ENCODE assay signal across 16 cellular contexts in genomic region chr14:94144765-94145164, GRCh38. TPM values are rescaled to one million over a fixed set of nuclear protein-coding genes. Genes with fewer than 3 reads are reported as not detected.
DNase-seq lines count a peak whose midpoint lies in the region; ATAC-seq, FAIRE-seq and TF ChIP-seq lines count a peak whose summit lies in the region.
"Had no signal": no experiment of that assay in that cellular context is flagged by ENCODE, and none has a peak within 500 bp of the region (broad histone marks: within the 10 kb centered on the region; RNA-seq: fewer than 3 reads in every experiment).

No MANE protein-coding gene starts in this region.

- H2BK15ac ChIP-seq in mesendoderm (replicated peaks; ENCODE audit: low read depth) = no peak overlapping the region

- in situ Hi-C loops in K562 (cut with MboI) = no loop called here

- no peaks in the 10 kb centered on the region for H4K20me1 ChIP-seq in K562 (replicated peaks; ENCODE audit: control insufficient read depth, insufficient read depth, low read length)

- no peak for TF ChIP-seq CTCF in K562 (IDR thresholded peaks at IDR 0.05 in 2 of 3, conservative IDR thresholded peaks at IDR 0.05 in 1 of 3; ENCODE audit: insufficient read depth in 2 of 3, low read depth in 1 of 3, low read length in 3 of 3)

- no peak overlapping the region for H3K4me2 ChIP-seq in K562 (ENCODE audit: insufficient read depth, low read length)
- H3K4me2 ChIP-seq in mesendoderm (ENCODE audit: low read length) = no peak overlapping the region
- H3K4me2 ChIP-seq: A549 had no signal

- H3K4me1 ChIP-seq in K562 (replicated peaks in 1 of 2; ENCODE audit: control insufficient read depth in 2 of 2, insufficient read depth in 2 of 2, low read length in 2 of 2) = no peaks in the 10 kb centered on the region
- no peaks in the 10 kb centered on the region for H3K4me1 ChIP-seq in mesendoderm (ENCODE audit: control insufficient read depth, low read depth, low read length)
- H3K4me1 ChIP-seq: A549, pancreas had no signal

- WGBS in K562 (ENCODE audit: insufficient coverage, low coverage, missing lambda C conversion rate) = no CpG with 5 or more reads among the region's 1 CpG
- WGBS in mesendoderm (ENCODE audit: extremely low coverage, insufficient coverage, low lambda C conversion rate) = no CpG with 5 or more reads among the region's 1 CpG

- POLR2A ChIA-PET in K562 (lab: Yijun Ruan, JAX) = no interaction called here

- H2BK5ac ChIP-seq in mesendoderm (ENCODE audit: low read length) = no peak overlapping the region

- no TSS peak for BruUV-seq in K562 (replicated peaks; lab: Mats Ljungman, UMichigan)

- H2BK120ac ChIP-seq in mesendoderm (ENCODE audit: low read depth, low read length) = no peak overlapping the region

- peak overlapping the region; percentile 29 for H3K56ac ChIP-seq in mesendoderm (ENCODE audit: low read length)

- H2AK5ac ChIP-seq in mesendoderm (ENCODE audit: low read length) = no peak overlapping the region

- no peak overlapping the region for H4K8ac ChIP-seq in mesendoderm (ENCODE audit: low read depth, low read length)

- H3K23ac ChIP-seq in mesendoderm (ENCODE audit: low read length) = no peak overlapping the region

- H3K27me3 ChIP-seq in K562 (ENCODE audit: control insufficient read depth in 2 of 2, insufficient read depth in 2 of 2, low read length in 2 of 2) (0 out of 5 replicates have a peak, but pooled peaks cover 0 to 5% of the 10 kb centered on the region in 2 experiments), mesendoderm (ENCODE audit: insufficient read depth, low read length, poor library complexity) (no peaks in the 10 kb centered on the region)
- H3K27me3 ChIP-seq: pancreas had no signal

- no peak overlapping the region for H2AFZ ChIP-seq in K562 (ENCODE audit: low read depth, low read length)

- DNase-seq in NCI-H82 (lab: John Stamatoyannopoulos, UW) = peak; percentile 29
- no peak for DNase-seq in NCI-H82 treated with DMSO at 0.1 percent for 48 hours (lab: John Stamatoyannopoulos, UW; ENCODE audit: unreplicated experiment)
- DNase-seq in Kasumi-1 (lab: John Stamatoyannopoulos, UW) = peak; percentile 17 to 32
- no peak for DNase-seq in K562 (ENCODE audit: extremely low read depth in 1 of 4, low spot score in 3 of 4)
- peak; percentile 82 for DNase-seq in mesendoderm
- DNase-seq in erythroblast (lab: John Stamatoyannopoulos, UW) = no peak
- DNase-seq: activated CD4-positive, alpha-beta T cell treated with anti-CD3 and anti-CD28 coated beads for 36 hours; Calu3; caudate nucleus; NCI-H1417 treated with DMSO at 0.1 percent for 48 hours; NCI-H510A treated with DMSO at 0.1 percent for 48 hours; pancreas had no signal

- H3K4me3 ChIP-seq in K562 = no peak overlapping the region
- H3K4me3 ChIP-seq in mesendoderm (ENCODE audit: low read length) = no peak overlapping the region
- H3K4me3 ChIP-seq: A549, pancreas, SK-N-MC had no signal

- H3K18ac ChIP-seq in mesendoderm (ENCODE audit: low read length) = no peak overlapping the region

- H3K79me2 ChIP-seq in K562 (ENCODE audit: control insufficient read depth, insufficient read depth, low read length) = no peaks in the 10 kb centered on the region
- no peaks in the 10 kb centered on the region for H3K79me2 ChIP-seq in mesendoderm (ENCODE audit: control insufficient read depth, insufficient read depth, low read length)

- H3K27ac ChIP-seq in K562 (ENCODE audit: extremely low read depth, low read depth, low read length) = no peak overlapping the region
- H3K27ac ChIP-seq in mesendoderm (ENCODE audit: low read depth, low read length) = no peak overlapping the region
- H3K27ac ChIP-seq: A549, pancreas, SK-N-MC had no signal

- no peak overlapping the region for H3K9ac ChIP-seq in K562 (ENCODE audit: insufficient read depth in 1 of 2, low read depth in 2 of 2, low read length in 2 of 2)
- no peak overlapping the region for H3K9ac ChIP-seq in mesendoderm (ENCODE audit: low read length)

- H3K9me1 ChIP-seq in K562 (ENCODE audit: control insufficient read depth, insufficient read depth, low read length) = no peaks in the 10 kb centered on the region

- CTCF ChIA-PET in K562 (lab: Yijun Ruan, JAX; ENCODE audit: low intra/inter-chr PET ratio) = no interaction called here

- no peak for TF ChIP-seq RAD21 in K562 (CRISPR knock-in tag; conservative IDR thresholded peaks at IDR 0.05 in 1 of 2, IDR thresholded peaks at IDR 0.05 in 1 of 2)

- no peaks in the 10 kb centered on the region for H3K36me3 ChIP-seq in K562 (ENCODE audit: control insufficient read depth, insufficient read depth, low read length)
- H3K36me3 ChIP-seq in mesendoderm (ENCODE audit: control insufficient read depth, insufficient read depth, low read length) = no peaks in the 10 kb centered on the region
- H3K36me3 ChIP-seq: pancreas had no signal

- TF ChIP-seq POLR2A in K562 (conservative IDR thresholded peaks at IDR 0.05) (no peak), erythroblast (IDR thresholded peaks at IDR 0.05; ENCODE audit: low read length) (no peak)

- H3K9me3 ChIP-seq in K562 (replicated peaks; ENCODE audit: control insufficient read depth, insufficient read depth, low read depth, low read length) = no peaks in the 10 kb centered on the region
- H3K9me3 ChIP-seq: A549, pancreas had no signal

- intact Hi-C loops in K562 (cut with micrococcal nuclease) = no loop called here

- H4K5ac ChIP-seq in mesendoderm (ENCODE audit: low read length) = no peak overlapping the region

- FAIRE-seq in K562 (lab: Jason Lieb, UNC) = no peak
- FAIRE-seq: A549 had no signal

- TF ChIP-seq EP300 in K562 (IDR thresholded peaks at IDR 0.05; ENCODE audit: low read length) = no peak

- no peaks in the 10 kb centered on the region for H3K79me1 ChIP-seq in mesendoderm (ENCODE audit: low read length)

- ATAC-seq in K562 (peak; percentile 81), GM18858 (IDR thresholded peaks at IDR 0.05; ENCODE audit: unreplicated experiment) (no peak), GM21515 (IDR thresholded peaks at IDR 0.05; ENCODE audit: unreplicated experiment) (no peak)
- ATAC-seq: A549; activated CD4-positive, alpha-beta T cell treated with anti-CD3 and anti-CD28 coated beads for 36 hours; pancreas had no signal

- no peak overlapping the region for H3K4ac ChIP-seq in mesendoderm (ENCODE audit: low read depth, low read length)

RNA-seq across cellular contexts. Expression of gene IFI27L2, which starts 15.4 kb away (rescaled TPM):
- 1.2 and 5.0 TPM in 2 replicates for total RNA-seq in K562 (2011; cell fraction: chromatin; rRNA removed; ENCODE audit: low replicate concordance)
- total RNA-seq in K562 (2011; cell fraction: nucleolus; rRNA removed) = 2.6 and 2.7 TPM in 2 replicates
- total RNA-seq in K562 (2011; cell fraction: nucleoplasm; rRNA removed) = 2.0 and 4.0 TPM in 2 replicates
- total RNA-seq in K562 (2014; rRNA removed) (8.0 and 9.3 TPM in 2 replicates), K562 (2014; rRNA removed; fragmentation: Illumina TruSeq; extraction: Trizol) (2.3 and 2.7 TPM in 2 replicates), K562 (2015; rRNA removed; fragmentation: Illumina TruSeq; extraction: Trizol) (4.1 and 6.1 TPM in 2 replicates), K562 (2021) (4.4 and 5.5 TPM in 2 replicates)
- polyA plus RNA-seq in K562 (2011; rRNA removed) (3.3 and 4.1 TPM in 2 replicates), K562 (2014; fragmentation: Illumina TruSeq; extraction: Trizol) (2.5 and 3.8 TPM in 2 replicates), K562 (2014; fragmentation: Nextera tagmentation; extraction: Ambion mirVana) (1 to 10 TPM; 1.0 to 3.0 TPM), K562 (2014; rRNA removed) (5.9 and 9.0 TPM in 2 replicates)
- 7.4 and 14.0 TPM in 2 replicates for polyA plus RNA-seq in K562 (2011; cell fraction: cytosol; rRNA removed)
- polyA plus RNA-seq in K562 (2011; cell fraction: nucleus; rRNA removed) = 2.2 and 4.6 TPM in 2 replicates
- 13.5 and 19.3 TPM in 2 replicates for polyA plus RNA-seq in K562 (2012)
- polyA minus RNA-seq in K562 (2011; rRNA and poly(A)+ RNA removed) = 0.33 and 0.88 TPM in 2 replicates
- polyA minus RNA-seq in K562 (2011; cell fraction: cytosol; rRNA and poly(A)+ RNA removed) = not detected in 2 replicates
- polyA minus RNA-seq in K562 (2011; cell fraction: nucleus; rRNA and poly(A)+ RNA removed) = 0.94 and 1.1 TPM in 2 replicates
- polyA plus RNA-seq in mesendoderm (2013, experiment 1 of 2) = 10.3 TPM
- polyA plus RNA-seq in mesendoderm (2013, experiment 2 of 2) = 11.9 TPM

RNA-seq across cellular contexts. Expression of gene PPP4R4, which starts 29.4 kb away (rescaled TPM):
- total RNA-seq in K562 (2011; cell fraction: chromatin; rRNA removed; ENCODE audit: low replicate concordance) = not detected in 2 replicates
- total RNA-seq in K562 (2011; cell fraction: nucleolus; rRNA removed) = not detected in 2 replicates
- not detected in 2 replicates for total RNA-seq in K562 (2011; cell fraction: nucleoplasm; rRNA removed)
- total RNA-seq in K562 (2014; rRNA removed) (0.04 TPM in 1 of 2 replicates, not detected in the other), K562 (2014; rRNA removed; fragmentation: Illumina TruSeq; extraction: Trizol) (not detected in 2 replicates), K562 (2015; rRNA removed; fragmentation: Illumina TruSeq; extraction: Trizol) (0.11 TPM in 1 of 2 replicates, not detected in the other), K562 (2021) (not detected in 2 replicates)
- polyA plus RNA-seq in K562 (2011; rRNA removed) (0.26 TPM in 1 of 2 replicates, not detected in the other), K562 (2014; fragmentation: Illumina TruSeq; extraction: Trizol) (not detected in 2 replicates), K562 (2014; fragmentation: Nextera tagmentation; extraction: Ambion mirVana) (not detected), K562 (2014; rRNA removed) (not detected in 2 replicates)
- polyA plus RNA-seq in K562 (2011; cell fraction: cytosol; rRNA removed) = not detected in 2 replicates
- polyA plus RNA-seq in K562 (2011; cell fraction: nucleus; rRNA removed) = 0.09 TPM in 1 of 2 replicates, not detected in the other
- 0.21 TPM in 1 of 2 replicates, not detected in the other for polyA plus RNA-seq in K562 (2012)
- polyA minus RNA-seq in K562 (2011; rRNA and poly(A)+ RNA removed) = not detected in 2 replicates
- polyA minus RNA-seq in K562 (2011; cell fraction: cytosol; rRNA and poly(A)+ RNA removed) = not detected in 2 replicates
- under 0.01 TPM in 1 of 2 replicates, not detected in the other for polyA minus RNA-seq in K562 (2011; cell fraction: nucleus; rRNA and poly(A)+ RNA removed)
- polyA plus RNA-seq in mesendoderm (2013, experiment 1 of 2) = 2.1 TPM
- 1.8 TPM for polyA plus RNA-seq in mesendoderm (2013, experiment 2 of 2)

RNA-seq across cellular contexts. Expression of gene IFI27, which starts 34.2 kb away (rescaled TPM):
- 2.0 and 2.4 TPM in 2 replicates for total RNA-seq in K562 (2011; cell fraction: chromatin; rRNA removed; ENCODE audit: low replicate concordance)
- 2.2 and 2.9 TPM in 2 replicates for total RNA-seq in K562 (2011; cell fraction: nucleolus; rRNA removed)
- total RNA-seq in K562 (2011; cell fraction: nucleoplasm; rRNA removed) = 3.8 and 4.0 TPM in 2 replicates
- total RNA-seq in K562 (2014; rRNA removed) (0.45 and 0.98 TPM in 2 replicates), K562 (2014; rRNA removed; fragmentation: Illumina TruSeq; extraction: Trizol) (0.95 and 1.1 TPM in 2 replicates), K562 (2015; rRNA removed; fragmentation: Illumina TruSeq; extraction: Trizol) (1.6 and 1.8 TPM in 2 replicates), K562 (2021) (1.0 and 1.3 TPM in 2 replicates)
- polyA plus RNA-seq in K562 (2011; rRNA removed) (2.0 TPM in 2 replicates), K562 (2014; fragmentation: Illumina TruSeq; extraction: Trizol) (0.19 and 1.2 TPM in 2 replicates), K562 (2014; fragmentation: Nextera tagmentation; extraction: Ambion mirVana) (1 to 10 TPM; 2.4 to 3.4 TPM), K562 (2014; rRNA removed) (0.89 TPM in 1 of 2 replicates, not detected in the other)
- polyA plus RNA-seq in K562 (2011; cell fraction: cytosol; rRNA removed) = 4.1 and 8.7 TPM in 2 replicates
- polyA plus RNA-seq in K562 (2011; cell fraction: nucleus; rRNA removed) = 4.0 and 5.2 TPM in 2 replicates
- polyA plus RNA-seq in K562 (2012) = 1.8 and 4.7 TPM in 2 replicates
- polyA minus RNA-seq in K562 (2011; rRNA and poly(A)+ RNA removed) = 0.28 and 0.39 TPM in 2 replicates
- polyA minus RNA-seq in K562 (2011; cell fraction: cytosol; rRNA and poly(A)+ RNA removed) = not detected in 2 replicates
- polyA minus RNA-seq in K562 (2011; cell fraction: nucleus; rRNA and poly(A)+ RNA removed) = 1.1 and 2.0 TPM in 2 replicates
- polyA plus RNA-seq in mesendoderm (2013, experiment 1 of 2) = 0.67 TPM
- 0.64 TPM for polyA plus RNA-seq in mesendoderm (2013, experiment 2 of 2)

Comparison
In these comparisons a context has a peak if more than half of its experiments do, and no peak if none do; other contexts are left out.
1. DNase-seq: peak in NCI-H82 (single experiment), Kasumi-1 (2 of 2) and mesendoderm (single experiment); none in NCI-H82 treated with DMSO at 0.1 percent for 48 hours (single experiment), K562 (0 of 4) and erythroblast (0 of 2).